In the genomic region with DNA sequence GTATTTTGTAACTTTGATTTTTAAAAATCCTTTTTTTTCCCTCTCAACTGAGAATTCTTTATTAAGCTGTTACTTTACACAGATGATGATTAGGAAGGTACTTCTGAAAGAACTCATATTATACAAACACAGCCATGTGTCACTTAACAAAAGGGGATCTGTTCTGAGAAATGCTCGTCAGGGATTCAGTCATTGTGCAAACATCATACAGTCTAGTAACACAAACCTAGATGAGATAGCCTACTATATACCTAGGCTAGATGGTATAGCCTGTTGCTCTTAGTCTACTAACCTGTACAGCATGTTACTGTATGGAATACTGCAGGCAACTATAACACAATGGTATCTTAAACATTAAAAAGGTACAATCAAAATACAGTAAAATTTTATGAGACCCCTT, we compare ENCODE assay signal across 22 cellular contexts.
"Had no signal": no experiment of that assay in that cellular context is flagged by ENCODE, and none has a peak within 500 bp of the region (broad histone marks: within the 10 kb centered on the region; RNA-seq: fewer than 3 reads in every experiment).

No MANE protein-coding gene starts in this region.

- ATAC-seq: activated CD4-positive, CD25-positive, alpha-beta regulatory T cell treated with anti-CD3 and anti-CD28 coated beads, Interleukin-2, amount 50 U/mL, for 24 hours; activated CD8-positive, alpha-beta T cell treated with anti-CD3 and anti-CD28 coated beads for 36 hours; activated T-cell treated with anti-CD3 and anti-CD28 coated beads, Interleukin-2, amount 50 U/mL, for 4 hours; activated T-helper 17 cell treated with anti-CD3 and anti-CD28 coated beads, Interleukin-2, amount 50 U/mL, for 72 hours; esophagus mucosa; T-helper 17 cell had no signal

- DNase-seq: activated B cell treated with CpG ODN at 0.5 μM for 24 hours; activated CD4-positive, alpha-beta T cell treated with anti-CD3 and anti-CD28 coated beads for 48 hours; activated CD4-positive, alpha-beta T cell treated with anti-CD3 and anti-CD28 coated beads, Interleukin-2, amount 50 U/mL, for 1 hour; activated CD4-positive, alpha-beta T cell treated with anti-CD3 and anti-CD28 coated beads, Interleukin-2, amount 50 U/mL, for 48 hours; activated CD8-positive, alpha-beta memory T cell treated with anti-CD3 and anti-CD28 coated beads for 24 hours; activated effector memory CD4-positive, alpha-beta T cell treated with Interleukin-2 at 50 U/mL for 16 hours; activated gamma-delta T cell treated with Interleukin-2 at 50 U/mL for 16 hours; activated naive CD4-positive, alpha-beta T cell treated with anti-CD3 and anti-CD28 coated beads, Interleukin-2, amount 50 U/mL, for 16 hours; activated naive CD4-positive, alpha-beta T cell treated with Interleukin-2 at 50 U/mL for 16 hours; activated T-cell treated with anti-CD3 and anti-CD28 coated beads, Interleukin-2, amount 50 U/mL, for 4 hours; effector memory CD4-positive, alpha-beta T cell; endodermal cell; T-helper 17 cell; T1000 had no signal

- H3K4me3 ChIP-seq: coronary artery had no signal

- H3K27ac ChIP-seq: brain microvascular endothelial cell, coronary artery, WERI-Rb-1 had no signal

- H3K27me3 ChIP-seq: brain microvascular endothelial cell, dorsolateral prefrontal cortex had no signal
